ENCODE assay signal across 1 cellular context in the genomic region with DNA sequence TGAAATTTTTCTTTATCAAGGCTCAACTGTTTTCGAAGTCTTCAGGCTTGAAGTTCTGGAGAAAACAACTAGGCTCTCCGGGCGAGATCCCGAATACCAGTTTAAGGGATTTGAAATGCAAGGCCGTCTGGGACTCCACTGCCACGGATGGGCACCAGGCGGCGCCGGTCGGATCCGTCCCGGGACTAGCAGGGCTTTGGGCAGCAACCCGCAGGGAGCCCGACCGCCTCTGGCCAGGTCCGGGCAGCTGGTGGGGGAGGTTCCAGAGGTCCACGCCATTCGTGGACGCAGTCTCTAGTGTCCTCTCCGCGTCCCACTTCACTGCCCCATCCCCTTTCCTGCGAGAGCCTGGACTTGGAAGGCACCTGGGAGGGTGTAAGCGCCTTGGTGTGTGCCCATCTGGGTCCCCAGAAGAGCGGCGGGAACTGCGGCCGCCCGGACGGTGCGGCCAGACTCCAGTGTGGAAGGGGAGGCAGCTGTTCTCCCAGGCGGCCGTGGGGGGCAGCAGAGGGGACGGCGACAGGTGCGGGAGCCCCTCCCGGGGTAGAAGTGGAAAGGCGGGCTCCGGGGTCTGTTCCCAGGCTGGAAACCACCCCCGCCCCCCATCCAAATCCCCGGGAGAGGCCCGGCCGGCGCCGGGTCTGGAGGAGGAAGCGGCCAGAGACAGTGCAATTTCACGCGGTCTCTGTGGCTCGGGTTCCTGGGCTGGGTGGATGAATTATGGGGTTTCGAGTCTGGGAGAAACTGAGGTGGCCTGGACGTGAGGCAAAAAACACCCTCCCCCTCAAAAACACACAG.
TF ChIP-seq lines count a peak whose summit lies in the region.

No MANE protein-coding gene starts in this region.

TF ChIP-seq in HepG2, 621 proteins besides CTCF, POLR2A, EP300 and RAD21 (continues in another document):
- TF ChIP-seq ZBTB4 (CRISPR knock-in tag; IDR thresholded peaks at IDR 0.05; ENCODE audit: borderline replicate concordance) = peak; percentile 70; the same call in 1 of the 2 replicates
- no peak for TF ChIP-seq ZNF629 (CRISPR knock-in tag; conservative IDR thresholded peaks at IDR 0.05)
- TF ChIP-seq NFYC (CRISPR knock-in tag; IDR thresholded peaks at IDR 0.05) = no peak
- TF ChIP-seq SIX4 (CRISPR knock-in tag; IDR thresholded peaks at IDR 0.05) = no peak
- TF ChIP-seq, protein P1, sequence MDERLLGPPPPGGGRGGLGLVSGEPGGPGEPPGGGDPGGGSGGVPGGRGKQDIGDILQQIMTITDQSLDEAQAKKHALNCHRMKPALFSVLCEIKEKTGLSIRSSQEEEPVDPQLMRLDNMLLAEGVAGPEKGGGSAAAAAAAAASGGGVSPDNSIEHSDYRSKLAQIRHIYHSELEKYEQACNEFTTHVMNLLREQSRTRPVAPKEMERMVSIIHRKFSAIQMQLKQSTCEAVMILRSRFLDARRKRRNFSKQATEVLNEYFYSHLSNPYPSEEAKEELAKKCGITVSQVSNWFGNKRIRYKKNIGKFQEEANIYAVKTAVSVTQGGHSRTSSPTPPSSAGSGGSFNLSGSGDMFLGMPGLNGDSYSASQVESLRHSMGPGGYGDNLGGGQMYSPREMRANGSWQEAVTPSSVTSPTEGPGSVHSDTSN (CRISPR knock-in tag; IDR thresholded peaks at IDR 0.05) = no peak
- 0 out of 2 replicates have a peak, but pooled peaks have one; percentile 35 for TF ChIP-seq NKX3-1 (CRISPR knock-in tag; IDR thresholded peaks at IDR 0.05)
- TF ChIP-seq, protein P2, sequence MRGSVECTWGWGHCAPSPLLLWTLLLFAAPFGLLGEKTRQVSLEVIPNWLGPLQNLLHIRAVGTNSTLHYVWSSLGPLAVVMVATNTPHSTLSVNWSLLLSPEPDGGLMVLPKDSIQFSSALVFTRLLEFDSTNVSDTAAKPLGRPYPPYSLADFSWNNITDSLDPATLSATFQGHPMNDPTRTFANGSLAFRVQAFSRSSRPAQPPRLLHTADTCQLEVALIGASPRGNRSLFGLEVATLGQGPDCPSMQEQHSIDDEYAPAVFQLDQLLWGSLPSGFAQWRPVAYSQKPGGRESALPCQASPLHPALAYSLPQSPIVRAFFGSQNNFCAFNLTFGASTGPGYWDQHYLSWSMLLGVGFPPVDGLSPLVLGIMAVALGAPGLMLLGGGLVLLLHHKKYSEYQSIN (CRISPR knock-in tag; IDR thresholded peaks at IDR 0.05; ENCODE audit: borderline replicate concordance) = no peak
- no peak for TF ChIP-seq CENPBD1 (CRISPR knock-in tag; IDR thresholded peaks at IDR 0.05; ENCODE audit: borderline replicate concordance, low read depth)
- TF ChIP-seq ZNF430 (CRISPR knock-in tag; IDR thresholded peaks at IDR 0.05) = no peak
- TF ChIP-seq FOXK2 (IDR thresholded peaks at IDR 0.05) = no peak
- TF ChIP-seq ZNF567 (CRISPR knock-in tag; IDR thresholded peaks at IDR 0.05; ENCODE audit: borderline replicate concordance) = 0 out of 2 replicates have a peak, but pooled peaks have one; percentile 46
- no peak for TF ChIP-seq PPARG (CRISPR knock-in tag; conservative IDR thresholded peaks at IDR 0.05)
- 0 out of 2 replicates have a peak, but pooled peaks have one; percentile 51 for TF ChIP-seq HOXD1 (CRISPR knock-in tag; IDR thresholded peaks at IDR 0.05)
- TF ChIP-seq KMT2B (CRISPR knock-in tag; IDR thresholded peaks at IDR 0.05) = 0 out of 2 replicates have a peak, but pooled peaks have one; percentile 48
- TF ChIP-seq TOPORS (CRISPR knock-in tag; IDR thresholded peaks at IDR 0.05) = no peak
- no peak for TF ChIP-seq ZNF7 (CRISPR knock-in tag; IDR thresholded peaks at IDR 0.05)
- peak; percentile 48; the same call in 1 of the 2 replicates for TF ChIP-seq MEF2D (CRISPR knock-in tag; IDR thresholded peaks at IDR 0.05)
- TF ChIP-seq ZNF878 (CRISPR knock-in tag; IDR thresholded peaks at IDR 0.05) = no peak
- no peak; the same call in 1 of the 2 replicates for TF ChIP-seq ZNF317 (CRISPR knock-in tag; IDR thresholded peaks at IDR 0.05)
- peak; percentile 82 for TF ChIP-seq ZNF350 (CRISPR knock-in tag; IDR thresholded peaks at IDR 0.05; ENCODE audit: borderline replicate concordance, low read depth)
- no peak for TF ChIP-seq ZFP1 (CRISPR knock-in tag; IDR thresholded peaks at IDR 0.05)
- TF ChIP-seq MTA3 (CRISPR knock-in tag; IDR thresholded peaks at IDR 0.05) = no peak
- TF ChIP-seq, protein P3, sequence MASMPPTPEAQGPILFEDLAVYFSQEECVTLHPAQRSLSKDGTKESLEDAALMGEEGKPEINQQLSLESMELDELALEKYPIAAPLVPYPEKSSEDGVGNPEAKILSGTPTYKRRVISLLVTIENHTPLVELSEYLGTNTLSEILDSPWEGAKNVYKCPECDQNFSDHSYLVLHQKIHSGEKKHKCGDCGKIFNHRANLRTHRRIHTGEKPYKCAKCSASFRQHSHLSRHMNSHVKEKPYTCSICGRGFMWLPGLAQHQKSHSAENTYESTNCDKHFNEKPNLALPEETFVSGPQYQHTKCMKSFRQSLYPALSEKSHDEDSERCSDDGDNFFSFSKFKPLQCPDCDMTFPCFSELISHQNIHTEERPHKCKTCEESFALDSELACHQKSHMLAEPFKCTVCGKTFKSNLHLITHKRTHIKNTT (CRISPR knock-in tag; IDR thresholded peaks at IDR 0.05) = no peak
- TF ChIP-seq CBX2 (IDR thresholded peaks at IDR 0.05; ENCODE audit: low read depth, low read length) = no peak
- TF ChIP-seq CBX2 (CRISPR knock-in tag; IDR thresholded peaks at IDR 0.05; ENCODE audit: low read depth) = no peak
- peak; percentile 19; the same call in 1 of the 2 replicates for TF ChIP-seq CREM (IDR thresholded peaks at IDR 0.05)
- no peak for TF ChIP-seq CREM (CRISPR knock-in tag; IDR thresholded peaks at IDR 0.05)
- TF ChIP-seq, protein P4, sequence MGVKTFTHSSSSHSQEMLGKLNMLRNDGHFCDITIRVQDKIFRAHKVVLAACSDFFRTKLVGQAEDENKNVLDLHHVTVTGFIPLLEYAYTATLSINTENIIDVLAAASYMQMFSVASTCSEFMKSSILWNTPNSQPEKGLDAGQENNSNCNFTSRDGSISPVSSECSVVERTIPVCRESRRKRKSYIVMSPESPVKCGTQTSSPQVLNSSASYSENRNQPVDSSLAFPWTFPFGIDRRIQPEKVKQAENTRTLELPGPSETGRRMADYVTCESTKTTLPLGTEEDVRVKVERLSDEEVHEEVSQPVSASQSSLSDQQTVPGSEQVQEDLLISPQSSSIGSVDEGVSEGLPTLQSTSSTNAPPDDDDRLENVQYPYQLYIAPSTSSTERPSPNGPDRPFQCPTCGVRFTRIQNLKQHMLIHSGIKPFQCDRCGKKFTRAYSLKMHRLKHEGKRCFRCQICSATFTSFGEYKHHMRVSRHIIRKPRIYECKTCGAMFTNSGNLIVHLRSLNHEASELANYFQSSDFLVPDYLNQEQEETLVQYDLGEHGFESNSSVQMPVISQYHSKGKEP (CRISPR knock-in tag; IDR thresholded peaks at IDR 0.05) = no peak
- TF ChIP-seq ZKSCAN5 (CRISPR knock-in tag; IDR thresholded peaks at IDR 0.05) = no peak
- TF ChIP-seq CENPT (CRISPR knock-in tag; IDR thresholded peaks at IDR 0.05; ENCODE audit: low read depth) = no peak
- no peak for TF ChIP-seq ZBTB2 (CRISPR knock-in tag; IDR thresholded peaks at IDR 0.05; ENCODE audit: low read depth)
- TF ChIP-seq, protein P5, sequence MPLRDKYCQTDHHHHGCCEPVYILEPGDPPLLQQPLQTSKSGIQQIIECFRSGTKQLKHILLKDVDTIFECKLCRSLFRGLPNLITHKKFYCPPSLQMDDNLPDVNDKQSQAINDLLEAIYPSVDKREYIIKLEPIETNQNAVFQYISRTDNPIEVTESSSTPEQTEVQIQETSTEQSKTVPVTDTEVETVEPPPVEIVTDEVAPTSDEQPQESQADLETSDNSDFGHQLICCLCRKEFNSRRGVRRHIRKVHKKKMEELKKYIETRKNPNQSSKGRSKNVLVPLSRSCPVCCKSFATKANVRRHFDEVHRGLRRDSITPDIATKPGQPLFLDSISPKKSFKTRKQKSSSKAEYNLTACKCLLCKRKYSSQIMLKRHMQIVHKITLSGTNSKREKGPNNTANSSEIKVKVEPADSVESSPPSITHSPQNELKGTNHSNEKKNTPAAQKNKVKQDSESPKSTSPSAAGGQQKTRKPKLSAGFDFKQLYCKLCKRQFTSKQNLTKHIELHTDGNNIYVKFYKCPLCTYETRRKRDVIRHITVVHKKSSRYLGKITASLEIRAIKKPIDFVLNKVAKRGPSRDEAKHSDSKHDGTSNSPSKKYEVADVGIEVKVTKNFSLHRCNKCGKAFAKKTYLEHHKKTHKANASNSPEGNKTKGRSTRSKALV (CRISPR knock-in tag; IDR thresholded peaks at IDR 0.05) = peak; percentile 49; the same call in 1 of the 2 replicates
- TF ChIP-seq KAT7 (CRISPR knock-in tag; IDR thresholded peaks at IDR 0.05; ENCODE audit: borderline replicate concordance) = peak; percentile 78
- peak; percentile 55; the same call in 1 of the 2 replicates for TF ChIP-seq SPEN (CRISPR knock-in tag; IDR thresholded peaks at IDR 0.05; ENCODE audit: low read depth)
- peak; percentile 38; the same call in 1 of the 2 replicates for TF ChIP-seq ZFX (CRISPR knock-in tag; IDR thresholded peaks at IDR 0.05; ENCODE audit: low read depth)
- TF ChIP-seq HOXA3 (CRISPR knock-in tag; IDR thresholded peaks at IDR 0.05) = peak; percentile 66; the same call in 1 of the 2 replicates
- no peak for TF ChIP-seq ZNF710 (CRISPR knock-in tag; IDR thresholded peaks at IDR 0.05; ENCODE audit: borderline replicate concordance)
- TF ChIP-seq, protein P6, sequence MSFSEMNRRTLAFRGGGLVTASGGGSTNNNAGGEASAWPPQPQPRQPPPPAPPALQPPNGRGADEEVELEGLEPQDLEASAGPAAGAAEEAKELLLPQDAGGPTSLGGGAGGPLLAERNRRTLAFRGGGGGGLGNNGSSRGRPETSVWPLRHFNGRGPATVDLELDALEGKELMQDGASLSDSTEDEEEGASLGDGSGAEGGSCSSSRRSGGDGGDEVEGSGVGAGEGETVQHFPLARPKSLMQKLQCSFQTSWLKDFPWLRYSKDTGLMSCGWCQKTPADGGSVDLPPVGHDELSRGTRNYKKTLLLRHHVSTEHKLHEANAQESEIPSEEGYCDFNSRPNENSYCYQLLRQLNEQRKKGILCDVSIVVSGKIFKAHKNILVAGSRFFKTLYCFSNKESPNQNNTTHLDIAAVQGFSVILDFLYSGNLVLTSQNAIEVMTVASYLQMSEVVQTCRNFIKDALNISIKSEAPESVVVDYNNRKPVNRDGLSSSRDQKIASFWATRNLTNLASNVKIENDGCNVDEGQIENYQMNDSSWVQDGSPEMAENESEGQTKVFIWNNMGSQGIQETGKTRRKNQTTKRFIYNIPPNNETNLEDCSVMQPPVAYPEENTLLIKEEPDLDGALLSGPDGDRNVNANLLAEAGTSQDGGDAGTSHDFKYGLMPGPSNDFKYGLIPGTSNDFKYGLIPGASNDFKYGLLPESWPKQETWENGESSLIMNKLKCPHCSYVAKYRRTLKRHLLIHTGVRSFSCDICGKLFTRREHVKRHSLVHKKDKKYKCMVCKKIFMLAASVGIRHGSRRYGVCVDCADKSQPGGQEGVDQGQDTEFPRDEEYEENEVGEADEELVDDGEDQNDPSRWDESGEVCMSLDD (CRISPR knock-in tag; IDR thresholded peaks at IDR 0.05; ENCODE audit: borderline replicate concordance) = no peak
- 0 out of 2 replicates have a peak, but pooled peaks have one; percentile 36 for TF ChIP-seq GATAD1 (CRISPR knock-in tag; IDR thresholded peaks at IDR 0.05)
- TF ChIP-seq NR2F6 (IDR thresholded peaks at IDR 0.05) = no peak
- peak; percentile 21; the same call in 1 of the 2 replicates for TF ChIP-seq NR2F6 (CRISPR knock-in tag; IDR thresholded peaks at IDR 0.05)
- no peak; the same call in 1 of the 2 replicates for TF ChIP-seq ZNF451 (CRISPR knock-in tag; IDR thresholded peaks at IDR 0.05)
